In genomic region chr6:80132942-80133517, GRCh38 we compare ENCODE assay signal across 1 cellular context.
TF ChIP-seq lines count a peak whose summit lies in the region.

No MANE protein-coding gene starts in this region.

TF ChIP-seq in HEK293, 187 proteins besides CTCF, POLR2A, EP300 and RAD21 (continued from another document):
- TF ChIP-seq ZNF221 (tag by site-specific recombination; IDR thresholded peaks at IDR 0.05; ENCODE audit: borderline replicate concordance) (peak; percentile 89; the same call in 1 of the 2 replicates), ZNF513 (tag by site-specific recombination; IDR thresholded peaks at IDR 0.05) (peak; percentile 45; the same call in 1 of the 2 replicates), ZNF561 (tag by site-specific recombination; IDR thresholded peaks at IDR 0.05; ENCODE audit: borderline replicate concordance) (peak; percentile 96), ZNF132 (tag by site-specific recombination; IDR thresholded peaks at IDR 0.05; ENCODE audit: borderline replicate concordance) (peak; percentile 86; the same call in 1 of the 2 replicates), ZNF350 (tag by site-specific recombination; IDR thresholded peaks at IDR 0.05) (peak; percentile 91), ZNF529 (tag by site-specific recombination; IDR thresholded peaks at IDR 0.05; ENCODE audit: insufficient replicate concordance) (peak; percentile 67), PRDM6 (tag by site-specific recombination; IDR thresholded peaks at IDR 0.05) (peak; percentile 60), ZNF510 (tag by site-specific recombination; IDR thresholded peaks at IDR 0.05; ENCODE audit: insufficient replicate concordance) (peak; percentile 36), ZNF214 (tag by site-specific recombination; IDR thresholded peaks at IDR 0.05; ENCODE audit: borderline replicate concordance) (peak; percentile 76; the same call in 1 of the 2 replicates)
